10 cellular contexts compared by ENCODE assay signal in genomic region chr15:89814112-89814742, GRCh38. TPM values are rescaled to one million over a fixed set of nuclear protein-coding genes. Genes with fewer than 3 reads are reported as not detected.
DNase-seq lines count a peak whose midpoint lies in the region; ATAC-seq, FAIRE-seq and TF ChIP-seq lines count a peak whose summit lies in the region.
"Had no signal": no experiment of that assay in that cellular context is flagged by ENCODE, and none has a peak within 500 bp of the region (broad histone marks: within the 10 kb centered on the region; RNA-seq: fewer than 3 reads in every experiment).

No MANE protein-coding gene starts in this region.

- WGBS in H1 (ENCODE audit: extremely low coverage in 1 of 2, insufficient coverage in 1 of 2, insufficient read length in 1 of 2, insufficient replicate concordance in 2 of 2, low coverage in 1 of 2, low lambda C conversion rate in 2 of 2, missing lambda C conversion rate in 1 of 2), 2 experiments = 31% methylated on average over 19 of the region's 56 CpGs; no CpG with 5 or more reads in 1 of the 2 experiments

- H3K14ac ChIP-seq in H1 (ENCODE audit: insufficient read length) = no peak overlapping the region

- peaks cover 5 to 35% (median 27%) of the 10 kb centered on the region in 4 experiments for H3K27me3 ChIP-seq in H1 (replicated peaks in 1 of 4; ENCODE audit: control insufficient read depth in 3 of 4, extremely low read depth in 1 of 4, insufficient read depth in 3 of 4, low read length in 3 of 4)

- H3K36me3 ChIP-seq in H1 (ENCODE audit: control insufficient read depth in 2 of 4, insufficient read depth in 4 of 4, low read length in 3 of 4) = no peaks in the 10 kb centered on the region

- no peak overlapping the region for H3K27ac Mint-ChIP-seq in IgD-negative memory B cell
- no peak overlapping the region for H3K27ac Mint-ChIP-seq in naive thymus-derived CD8-positive, alpha-beta T cell

- CTCF ChIA-PET in H1 (lab: Charles Lee; ENCODE audit: partially characterized antibody) = interaction anchor here (0.7 to 3.0 kb wide), 4 partner anchors 38 to 76 kb away, joined by 3 to 7 read pairs (median 3); partner anchors contain the start of gene MESP2

- POLR2A ChIA-PET in H1 (lab: Charles Lee; ENCODE audit: partially characterized antibody) = interaction anchor here (1.1 to 1.4 kb wide), 3 partner anchors 11 to 80 kb away, joined by 3 to 4 read pairs (median 3); partner anchors contain the start of gene AP3S2
- POLR2A ChIA-PET in naive thymus-derived CD8-positive, alpha-beta T cell (lab: Charles Lee) = interaction anchor here (0.9 kb wide), 1 partner anchor 36 kb away, joined by 3 read pairs; no protein-coding TSS in a partner anchor

- no peak overlapping the region; a peak in 1 of 7 replicates for H3K9ac ChIP-seq in H1 (replicated peaks in 1 of 4; ENCODE audit: extremely low read depth in 1 of 4, low read depth in 3 of 4, low read length in 3 of 4)

- H4K20me1 ChIP-seq in H1 (replicated peaks in 1 of 2; ENCODE audit: control insufficient read depth in 1 of 2, insufficient read depth in 2 of 2, low read length in 2 of 2) = peaks cover 0 to 2% of the 10 kb centered on the region in 2 experiments

- no peaks in the 10 kb centered on the region for H3K79me2 ChIP-seq in H1 (ENCODE audit: control insufficient read depth in 1 of 2, insufficient read depth in 2 of 2, low read length in 2 of 2)

- FAIRE-seq in H1 (lab: Jason Lieb, UNC) = no peak
- FAIRE-seq: GM12891 had no signal

- no peaks in the 10 kb centered on the region for H3K79me1 ChIP-seq in H1 (ENCODE audit: low read depth, low read length)

- peaks cover 30% of the 10 kb centered on the region for H3K27me3 Mint-ChIP-seq in IgD-negative memory B cell
- H3K27me3 Mint-ChIP-seq in naive thymus-derived CD8-positive, alpha-beta T cell = peaks cover 20 to 79% (median 38%) of the 10 kb centered on the region in 5 donors

- no peak overlapping the region for H2BK15ac ChIP-seq in H1 (ENCODE audit: low read length)

- no peak overlapping the region for H2BK12ac ChIP-seq in H1 (ENCODE audit: low read depth, low read length)

- H3K4me1 Mint-ChIP-seq in IgD-negative memory B cell = peaks cover 3 to 12% (median 6%) of the 10 kb centered on the region in 3 donors
- peaks cover 1 to 11% (median 8%) of the 10 kb centered on the region in 4 donors for H3K4me1 Mint-ChIP-seq in naive thymus-derived CD8-positive, alpha-beta T cell

- H3K27ac ChIP-seq in H1 (ENCODE audit: low read depth, low read length) = no peak overlapping the region

- no peak for TF ChIP-seq CTCF in H1 (IDR thresholded peaks at IDR 0.05; ENCODE audit: control extremely low read depth in 1 of 3, insufficient read depth in 1 of 3, low read depth in 1 of 3, low read length in 3 of 3)

- H4K91ac ChIP-seq in H1 (replicated peaks; ENCODE audit: insufficient read length, low read length) = no peak overlapping the region

- no peak overlapping the region for H2AFZ ChIP-seq in H1 (ENCODE audit: low read length)

- H4K5ac ChIP-seq in H1 (ENCODE audit: insufficient read length, low read depth, low read length) = no peak overlapping the region

- H3K9me3 ChIP-seq in H1 (ENCODE audit: insufficient read depth in 2 of 2, low read depth in 1 of 2, low read length in 1 of 2) = peaks cover 0 to 7% of the 10 kb centered on the region in 2 experiments; a peak in 2 of 4 replicates

- peak overlapping the region; percentile 62 to 72 for H3K4me2 ChIP-seq in H1 (ENCODE audit: insufficient read depth in 1 of 2, low read depth in 2 of 2, low read length in 2 of 2)

- no peak overlapping the region for H3K18ac ChIP-seq in H1 (ENCODE audit: extremely low read depth, low read length)

- no peak overlapping the region for H2AK5ac ChIP-seq in H1 (ENCODE audit: low read depth, low read length)

- no peak for TF ChIP-seq POLR2A in H1 (IDR thresholded peaks at IDR 0.05; ENCODE audit: control extremely low read depth in 1 of 2, low read depth in 2 of 2, low read length in 2 of 2)

- H2BK5ac ChIP-seq in H1 (ENCODE audit: low read depth, low read length) = no peak overlapping the region

- H4K8ac ChIP-seq in H1 (ENCODE audit: extremely low read depth, insufficient read depth, low read length) = no peak overlapping the region

- ATAC-seq in naive thymus-derived CD8-positive, alpha-beta T cell = peak in 1 of 2 donors; percentile 53
- ATAC-seq in HG03439 (IDR thresholded peaks at IDR 0.05; ENCODE audit: unreplicated experiment) = no peak
- no peak for ATAC-seq in GM19397 (IDR thresholded peaks at IDR 0.05; ENCODE audit: unreplicated experiment)

- TF ChIP-seq RAD21 in H1 (IDR thresholded peaks at IDR 0.05 in 1 of 2, conservative IDR thresholded peaks at IDR 0.05 in 1 of 2; ENCODE audit: low read depth in 2 of 2, low read length in 2 of 2) = no peak

- no peak overlapping the region for H2BK20ac ChIP-seq in H1 (ENCODE audit: low read length)

- peaks cover 0 to 6% (median 6%) of the 10 kb centered on the region in 3 donors for H3K9me3 Mint-ChIP-seq in IgD-negative memory B cell
- H3K9me3 Mint-ChIP-seq in naive thymus-derived CD8-positive, alpha-beta T cell = peaks cover 0 to 13% (median 0%) of the 10 kb centered on the region in 9 donors

- H3K4me3 Mint-ChIP-seq in IgD-negative memory B cell = peak overlapping the region; percentile 65 to 88 (median 78)
- H3K4me3 Mint-ChIP-seq in naive thymus-derived CD8-positive, alpha-beta T cell = peak overlapping the region; percentile 57 to 85 (median 74)

- DNase-seq in AG20443 (ENCODE audit: low spot score) = peak; percentile 57
- DNase-seq in H1 (ENCODE audit: low read depth in 1 of 2, low spot score in 2 of 2) = no peak
- DNase-seq in naive thymus-derived CD8-positive, alpha-beta T cell = peak in 3 of 10 donors; percentile 2 to 18 (median 3)
- DNase-seq in NCI-H345 treated with DMSO at 0.1 percent for 48 hours (lab: John Stamatoyannopoulos, UW; ENCODE audit: unreplicated experiment) = no peak
- DNase-seq in NCI-H82 treated with DMSO at 0.1 percent for 48 hours (lab: John Stamatoyannopoulos, UW; ENCODE audit: unreplicated experiment) = no peak
- DNase-seq: NCI-H1105 had no signal

- no peaks in the 10 kb centered on the region for H3K36me3 Mint-ChIP-seq in IgD-negative memory B cell
- H3K36me3 Mint-ChIP-seq in naive thymus-derived CD8-positive, alpha-beta T cell = peaks cover 7 to 9% (median 8%) of the 10 kb centered on the region in 3 donors

- no peak overlapping the region for H2BK120ac ChIP-seq in H1 (replicated peaks; ENCODE audit: low read depth, low read length)

- no peak overlapping the region for H3K4ac ChIP-seq in H1 (replicated peaks; ENCODE audit: insufficient read length, low read depth, low read length)

- H3K56ac ChIP-seq in H1 (replicated peaks; ENCODE audit: insufficient read length, low read depth, low read length) = no peak overlapping the region

- H3K4me1 ChIP-seq in H1 (replicated peaks in 1 of 4; ENCODE audit: control insufficient read depth in 3 of 4, insufficient read depth in 4 of 4, low read length in 3 of 4) = peaks cover 0 to 6% (median 2%) of the 10 kb centered on the region in 4 experiments; a peak in 2 of 7 replicates

- peaks cover 2% of the 10 kb centered on the region; the same call in 1 of the 2 replicates for H3K23me2 ChIP-seq in H1 (ENCODE audit: low read depth, low read length)

- TF ChIP-seq EP300 in H1 (IDR thresholded peaks at IDR 0.05; ENCODE audit: borderline replicate concordance in 1 of 2, low read depth in 2 of 2, low read length in 2 of 2) = no peak

- peak overlapping the region in 3 of 4 experiments; percentile 3 to 85 (median 56); a peak in 5 of 8 replicates for H3K4me3 ChIP-seq in H1 (ENCODE audit: extremely low read depth in 1 of 4, insufficient read depth in 2 of 4, low read depth in 3 of 4, low read length in 4 of 4)

- H3K23ac ChIP-seq in H1 (ENCODE audit: insufficient read length) = no peak overlapping the region

TF ChIP-seq in H1, 55 proteins besides CTCF, POLR2A, EP300 and RAD21 (continues in another document):
- TF ChIP-seq SP1 (IDR thresholded peaks at IDR 0.05; ENCODE audit: low read depth, low read length) = no peak
- TF ChIP-seq CHD1 (IDR thresholded peaks at IDR 0.05; ENCODE audit: low read depth, low read length) = no peak
- TF ChIP-seq CBX8 (IDR thresholded peaks at IDR 0.05; ENCODE audit: borderline replicate concordance, low read depth, low read length) = no peak
- no peak for TF ChIP-seq HDAC6 (IDR thresholded peaks at IDR 0.05; ENCODE audit: low read depth, low read length)
- no peak for TF ChIP-seq POU5F1 (IDR thresholded peaks at IDR 0.05; ENCODE audit: low read depth, low read length)
- TF ChIP-seq RNF2 (IDR thresholded peaks at IDR 0.05; ENCODE audit: borderline replicate concordance, low read depth, low read length, missing control alignments, poor library complexity, severe bottlenecking) = no peak
- no peak for TF ChIP-seq SIRT6 (IDR thresholded peaks at IDR 0.05; ENCODE audit: low read length)
- peak; percentile 22 for TF ChIP-seq EZH2 (IDR thresholded peaks at IDR 0.05; ENCODE audit: low read depth, low read length, severe bottlenecking)
- TF ChIP-seq JUN (IDR thresholded peaks at IDR 0.05; ENCODE audit: low read depth, low read length) = no peak

RNA-seq across cellular contexts. Expression of gene ANPEP, which starts 0.4 kb away (rescaled TPM):
- polyA plus RNA-seq in IgD-negative memory B cell (0.46 TPM), H1 (2011; rRNA removed) (2.0 and 3.3 TPM in 2 replicates)
- 1.6 and 2.2 TPM in 2 replicates for total RNA-seq in H1 (2021; fragmentation: NEBNext Ultra II Directional; extraction: Animal tissue kit (Norgen Biotek cat#: 25700))
- 2.2 TPM for polyA plus RNA-seq in H1 (2011; cell fraction: cytosol; rRNA removed)
- polyA plus RNA-seq in H1 (2011; cell fraction: nucleus; rRNA removed) = 5.8 TPM
- 1.6 to 3.7 TPM (median 2.2 TPM) in 4 replicates for polyA plus RNA-seq in H1 (2012, experiment 1 of 2)
- polyA plus RNA-seq in H1 (2012, experiment 2 of 2) = 1.4 TPM
- polyA plus RNA-seq in H1 (2013, experiment 1 of 2) = 5.2 TPM
- polyA plus RNA-seq in H1 (2013, experiment 2 of 2) = 3.8 TPM
- 1.6 and 2.5 TPM in 2 replicates for polyA minus RNA-seq in H1 (2011; rRNA and poly(A)+ RNA removed)
- 1.5 TPM for polyA minus RNA-seq in H1 (2011; cell fraction: cytosol; rRNA and poly(A)+ RNA removed)
- polyA minus RNA-seq in H1 (2011; cell fraction: nucleus; rRNA and poly(A)+ RNA removed) = 1.9 TPM
- 1 to 10 TPM in 1 of 2 experiments, under 1 TPM in 1; 0.88 to 1.1 TPM for total RNA-seq in naive thymus-derived CD8-positive, alpha-beta T cell
- under 1 TPM in 1 of 3 donors, not detected in 2; 0.06 TPM for polyA plus RNA-seq in naive thymus-derived CD8-positive, alpha-beta T cell

RNA-seq across cellular contexts. Expression of gene MESP2, which starts 38.1 kb away (rescaled TPM):
- polyA plus RNA-seq in IgD-negative memory B cell = not detected
- 0.35 and 0.38 TPM in 2 replicates for total RNA-seq in H1 (2021; fragmentation: NEBNext Ultra II Directional; extraction: Animal tissue kit (Norgen Biotek cat#: 25700))
- 0.80 and 1.6 TPM in 2 replicates for polyA plus RNA-seq in H1 (2011; rRNA removed)
- 0.57 TPM for polyA plus RNA-seq in H1 (2011; cell fraction: cytosol; rRNA removed)
- polyA plus RNA-seq in H1 (2011; cell fraction: nucleus; rRNA removed) = 0.61 TPM
- polyA plus RNA-seq in H1 (2012, experiment 1 of 2) = 0.25 to 0.88 TPM (median 0.68 TPM) in 3 of 4 replicates, not detected in the other
- polyA plus RNA-seq in H1 (2012, experiment 2 of 2) = 0.43 TPM
- 0.28 TPM for polyA plus RNA-seq in H1 (2013, experiment 1 of 2)
- polyA plus RNA-seq in H1 (2013, experiment 2 of 2) = 0.40 TPM
- not detected in 2 replicates for polyA minus RNA-seq in H1 (2011; rRNA and poly(A)+ RNA removed)
- not detected for polyA minus RNA-seq in H1 (2011; cell fraction: cytosol; rRNA and poly(A)+ RNA removed)
- polyA minus RNA-seq in H1 (2011; cell fraction: nucleus; rRNA and poly(A)+ RNA removed) = 0.60 TPM
- total RNA-seq in naive thymus-derived CD8-positive, alpha-beta T cell = not detected
- polyA plus RNA-seq in naive thymus-derived CD8-positive, alpha-beta T cell = not detected
